27 cellular contexts compared by ENCODE assay signal in genomic region chr12:51920046-51920445, GRCh38. TPM values are rescaled to one million over a fixed set of nuclear protein-coding genes. Genes with fewer than 3 reads are reported as not detected.
"Had no signal": no experiment of that assay in that cellular context is flagged by ENCODE, and none has a peak within 500 bp of the region (broad histone marks: within the 10 kb centered on the region; RNA-seq: fewer than 3 reads in every experiment).

No MANE protein-coding gene starts in this region.

- H3K27ac ChIP-seq: SK-N-MC had no signal

- H3K9me3 Mint-ChIP-seq: activated B cell treated with CpG ODN at 0.5 μM for 24 hours; activated CD4-positive, alpha-beta T cell treated with anti-CD3 and anti-CD28 coated beads, Interleukin-2, amount 10 ng/mL, durations not matched to agents 24 days and 14 days; activated CD8-positive, alpha-beta T cell treated with anti-CD3 and anti-CD28 coated beads for 36 hours; activated naive CD4-positive, alpha-beta T cell treated with anti-CD3 and anti-CD28 coated beads, Interleukin-2, amount 10 ng/mL, durations not matched to agents 7 days and 5 days; activated naive CD8-positive, alpha-beta T cell treated with anti-CD3 and anti-CD28 coated beads for 36 hours; activated T-cell treated with anti-CD3 and anti-CD28 coated beads, Interleukin-2, amount 50 U/mL, for 72 hours; activated T-helper 2 cell treated with anti-CD3 and anti-CD28 coated beads, Interferon-gamma antibody, Interleukin-2, Interleukin-4, amounts not matched to agents 10 μg/mL and 5 μg/mL and 100 μg/mL, durations not matched to agents 14 hours and 24 hours and 36 hours had no signal

- ATAC-seq: activated CD8-positive, alpha-beta T cell treated with anti-CD3 and anti-CD28 coated beads for 36 hours; activated T-cell treated with anti-CD3 and anti-CD28 coated beads, Interleukin-2, amount 50 U/mL, for 72 hours; K562 had no signal

- DNase-seq: activated B cell treated with CpG ODN at 0.5 μM for 24 hours; activated CD4-positive, alpha-beta T cell treated with anti-CD3 and anti-CD28 coated beads for 1 hour; activated CD4-positive, alpha-beta T cell treated with anti-CD3 and anti-CD28 coated beads, Interleukin-2, amount 10 ng/mL, durations not matched to agents 24 days and 14 days; activated CD8-positive, alpha-beta memory T cell treated with anti-CD3 and anti-CD28 coated beads, Interleukin-2, amount 50 U/mL, for 4 hours; activated CD8-positive, alpha-beta T cell treated with anti-CD3 and anti-CD28 coated beads for 36 hours; activated gamma-delta T cell treated with Interleukin-2 at 50 U/mL for 16 hours; activated naive CD4-positive, alpha-beta T cell treated with anti-CD3 and anti-CD28 coated beads, Interleukin-2, amount 10 ng/mL, durations not matched to agents 7 days and 5 days; activated naive CD8-positive, alpha-beta T cell treated with anti-CD3 and anti-CD28 coated beads for 36 hours; activated T-cell treated with anti-CD3 and anti-CD28 coated beads, Interleukin-2, amount 50 U/mL, for 72 hours; Karpas-422; MM.1S; NCI-H1105; NCI-H1436; NCI-H1694 treated with DMSO at 0.1 percent for 48 hours; NCI-H2029 treated with DMSO at 0.1 percent for 48 hours; NCI-H345; NCI-H510A; NCI-H526 treated with DMSO at 0.1 percent for 48 hours; NCI-H82; SW 1271; T-helper 2 cell; T1000 had no signal

- H3K36me3 Mint-ChIP-seq: activated naive CD4-positive, alpha-beta T cell treated with anti-CD3 and anti-CD28 coated beads, Interleukin-2, amount 10 ng/mL, durations not matched to agents 7 days and 5 days; activated naive CD8-positive, alpha-beta T cell treated with anti-CD3 and anti-CD28 coated beads for 36 hours had no signal

- H3K27me3 Mint-ChIP-seq: activated B cell treated with CpG ODN at 0.5 μM for 24 hours; activated CD4-positive, alpha-beta T cell treated with anti-CD3 and anti-CD28 coated beads, Interleukin-2, amount 10 ng/mL, durations not matched to agents 24 days and 14 days; activated CD8-positive, alpha-beta T cell treated with anti-CD3 and anti-CD28 coated beads for 36 hours had no signal

- H3K4me3 Mint-ChIP-seq: activated B cell treated with CpG ODN at 0.5 μM for 24 hours; activated CD4-positive, alpha-beta T cell treated with anti-CD3 and anti-CD28 coated beads, Interleukin-2, amount 10 ng/mL, durations not matched to agents 24 days and 14 days; activated CD8-positive, alpha-beta T cell treated with anti-CD3 and anti-CD28 coated beads for 36 hours; activated naive CD4-positive, alpha-beta T cell treated with anti-CD3 and anti-CD28 coated beads, Interleukin-2, amount 10 ng/mL, durations not matched to agents 7 days and 5 days; activated naive CD8-positive, alpha-beta T cell treated with anti-CD3 and anti-CD28 coated beads for 36 hours; activated T-cell treated with anti-CD3 and anti-CD28 coated beads, Interleukin-2, amount 50 U/mL, for 72 hours had no signal

- H3K27ac Mint-ChIP-seq: activated B cell treated with CpG ODN at 0.5 μM for 24 hours; activated CD4-positive, alpha-beta T cell treated with anti-CD3 and anti-CD28 coated beads, Interleukin-2, amount 10 ng/mL, durations not matched to agents 24 days and 14 days; activated CD8-positive, alpha-beta T cell treated with anti-CD3 and anti-CD28 coated beads for 36 hours; activated naive CD4-positive, alpha-beta T cell treated with anti-CD3 and anti-CD28 coated beads, Interleukin-2, amount 10 ng/mL, durations not matched to agents 7 days and 5 days; activated naive CD8-positive, alpha-beta T cell treated with anti-CD3 and anti-CD28 coated beads for 36 hours; activated T-cell treated with anti-CD3 and anti-CD28 coated beads, Interleukin-2, amount 50 U/mL, for 72 hours; activated T-helper 2 cell treated with anti-CD3 and anti-CD28 coated beads, Interferon-gamma antibody, Interleukin-2, Interleukin-4, amounts not matched to agents 10 μg/mL and 5 μg/mL and 100 μg/mL, durations not matched to agents 14 hours and 24 hours and 36 hours had no signal

- H3K4me3 ChIP-seq: K562, SK-N-MC had no signal

RNA-seq across cellular contexts. Expression of gene ACVRL1, which starts 12.7 kb away (rescaled TPM):
- total RNA-seq: activated B cell treated with CpG ODN at 0.5 μM for 24 hours; activated CD4-positive, alpha-beta T cell treated with anti-CD3 and anti-CD28 coated beads, Interleukin-2, amount 10 ng/mL, durations not matched to agents 24 days and 14 days; activated CD8-positive, alpha-beta T cell treated with anti-CD3 and anti-CD28 coated beads for 36 hours; activated naive CD8-positive, alpha-beta T cell treated with anti-CD3 and anti-CD28 coated beads for 36 hours; activated T-cell treated with anti-CD3 and anti-CD28 coated beads, Interleukin-2, amount 50 U/mL, for 72 hours; activated T-helper 2 cell treated with anti-CD3 and anti-CD28 coated beads, Interferon-gamma antibody, Interleukin-2, Interleukin-4, amounts not matched to agents 10 μg/mL and 5 μg/mL and 100 μg/mL, durations not matched to agents 14 hours and 24 hours and 36 hours; OCI-LY7; RPMI7951 had no signal

RNA-seq across cellular contexts. Expression of gene ANKRD33, which starts 32.1 kb away (rescaled TPM):
- total RNA-seq: activated B cell treated with CpG ODN at 0.5 μM for 24 hours; activated CD4-positive, alpha-beta T cell treated with anti-CD3 and anti-CD28 coated beads, Interleukin-2, amount 10 ng/mL, durations not matched to agents 24 days and 14 days; activated CD8-positive, alpha-beta T cell treated with anti-CD3 and anti-CD28 coated beads for 36 hours; activated naive CD8-positive, alpha-beta T cell treated with anti-CD3 and anti-CD28 coated beads for 36 hours; activated T-cell treated with anti-CD3 and anti-CD28 coated beads, Interleukin-2, amount 50 U/mL, for 72 hours; activated T-helper 2 cell treated with anti-CD3 and anti-CD28 coated beads, Interferon-gamma antibody, Interleukin-2, Interleukin-4, amounts not matched to agents 10 μg/mL and 5 μg/mL and 100 μg/mL, durations not matched to agents 14 hours and 24 hours and 36 hours; OCI-LY7; RPMI7951 had no signal
